8 cellular contexts compared by ENCODE assay signal in genomic region chr10:5629789-5630436, GRCh38. TPM values are rescaled to one million over a fixed set of nuclear protein-coding genes. Genes with fewer than 3 reads are reported as not detected.
DNase-seq lines count a peak whose midpoint lies in the region; ATAC-seq and TF ChIP-seq lines count a peak whose summit lies in the region.

No MANE protein-coding gene starts in this region.

- ATAC-seq in GM18505 (IDR thresholded peaks at IDR 0.05; ENCODE audit: unreplicated experiment) (peak; percentile 74), HG02981 (IDR thresholded peaks at IDR 0.05; ENCODE audit: unreplicated experiment) (peak; percentile 89), lung (ENCODE audit: insufficient read depth, low FRiP score) (peak; percentile 86)

- H3K4me1 ChIP-seq in lung (ENCODE audit: control insufficient read depth in 2 of 2, insufficient read depth in 2 of 2, low read length in 2 of 2): peaks cover 0 to 2% of the 10 kb centered on the region in 2 donors

- DNase-seq in AG04450 (ENCODE audit: low read depth, low spot score) (peak; percentile 90), NCI-H446 (lab: John Stamatoyannopoulos, UW) (peak; percentile 33 to 76), dermis microvascular lymphatic vessel endothelial cell (ENCODE audit: low read depth in 2 of 2) (peak; percentile 67 to 76), lung (ENCODE audit: low spot score) (peak; percentile 80)
- DNase-seq in activated CD4-positive, alpha-beta T cell treated with anti-CD3 and anti-CD28 coated beads, Interleukin-2, amount 50 U/mL, for 1 hour: peak; percentile 83
- DNase-seq in stimulated activated CD8-positive, alpha-beta memory T cell treated with anti-CD3 and anti-CD28 coated beads, Interleukin-15, amount 100 ng/mL, for 24 hours (ENCODE audit: low read depth): peak; percentile 65

- CTCF ChIA-PET in AG04450 (lab: Charles Lee): interaction anchor here (0.6 to 2.9 kb wide), 33 partner anchors 8 to 259 kb away, joined by 3 to 11 read pairs (median 4); no protein-coding TSS in a partner anchor

- H3K4me3 ChIP-seq in AG04450 (ENCODE audit: low read depth, low read length) (no peak overlapping the region), lung (no peak overlapping the region)

- peak; percentile 98 for TF ChIP-seq CTCF in AG04450 (IDR thresholded peaks at IDR 0.05; ENCODE audit: low read depth, low read length)
- peak; percentile 85 for TF ChIP-seq CTCF in lung (IDR thresholded peaks at IDR 0.05; ENCODE audit: control extremely low read depth, extremely low read depth)

- no peaks in the 10 kb centered on the region for H3K36me3 ChIP-seq in lung (ENCODE audit: control insufficient read depth in 2 of 2, insufficient read depth in 2 of 2, low read length in 2 of 2)

- 56 to 57% methylated on average over 14 of the region's 14 CpGs for WGBS in lung, 2 donors

- H3K9me3 ChIP-seq in AG04450 (ENCODE audit: control insufficient read depth, insufficient read depth, low read length) (no peaks in the 10 kb centered on the region), lung (ENCODE audit: control insufficient read depth in 2 of 2, insufficient read depth in 1 of 2, low read length in 1 of 2) (no peaks in the 10 kb centered on the region)

- no peak for TF ChIP-seq POLR2A in GM18505 (IDR thresholded peaks at IDR 0.05; ENCODE audit: borderline replicate concordance, extremely low read depth, insufficient read depth, insufficient read length)

- H3K27me3 ChIP-seq in AG04450 (ENCODE audit: control insufficient read depth, insufficient read depth, low read length) (no peaks in the 10 kb centered on the region), lung (ENCODE audit: control insufficient read depth, insufficient read depth) (no peaks in the 10 kb centered on the region)

- no peak overlapping the region for H3K27ac ChIP-seq in AG04450 (ENCODE audit: low read depth, low read length)
- no peak overlapping the region for H3K27ac ChIP-seq in lung (ENCODE audit: low read depth in 1 of 2, low read length in 1 of 2)

- POLR2A ChIA-PET in AG04450 (lab: Yijun Ruan, JAX): interaction anchor here (0.6 to 1.3 kb wide), 7 partner anchors 81 to 691 kb away, joined by 3 to 8 read pairs (median 4); partner anchors contain the start of gene FBH1

RNA-seq across cellular contexts. Expression of gene ASB13, which starts 36.5 kb away (rescaled TPM):
- polyA plus RNA-seq in AG04450 (2011; rRNA removed): 4.0 and 4.3 TPM in 2 replicates
- polyA minus RNA-seq in AG04450 (2011; rRNA and poly(A)+ RNA removed): 5.0 and 5.7 TPM in 2 replicates
- total RNA-seq in dermis microvascular lymphatic vessel endothelial cell: 18.1 and 33.3 TPM in 2 replicates
- 10 to 100 TPM in 1 of 2 donors, 1 to 10 TPM in 1; 5.2 to 26.2 TPM for total RNA-seq in lung
- polyA plus RNA-seq in lung: 10 to 100 TPM; 12.5 to 16.9 TPM

RNA-seq across cellular contexts. Expression of gene TASOR2, which starts 54.7 kb away (rescaled TPM):
- polyA plus RNA-seq in AG04450 (2011; rRNA removed): 37.5 and 54.1 TPM in 2 replicates
- 44.6 and 67.4 TPM in 2 replicates for polyA minus RNA-seq in AG04450 (2011; rRNA and poly(A)+ RNA removed)
- 35.3 and 47.5 TPM in 2 replicates for total RNA-seq in dermis microvascular lymphatic vessel endothelial cell
- 100 to 1,000 TPM in 1 of 2 donors, 10 to 100 TPM in 1; 45.4 to 108 TPM for total RNA-seq in lung
- polyA plus RNA-seq in lung: 10 to 100 TPM; 12.3 to 12.8 TPM
